In genomic region chr1:214549604-214550338, GRCh38 we compare ENCODE assay signal across 9 cellular contexts. TPM values are rescaled to one million over a fixed set of nuclear protein-coding genes. Genes with fewer than 3 reads are reported as not detected.
DNase-seq lines count a peak whose midpoint lies in the region; ATAC-seq and TF ChIP-seq lines count a peak whose summit lies in the region.
"Had no signal": no experiment of that assay in that cellular context is flagged by ENCODE, and none has a peak within 500 bp of the region (broad histone marks: within the 10 kb centered on the region; RNA-seq: fewer than 3 reads in every experiment).

No MANE protein-coding gene starts in this region.

- H3K4me3 ChIP-seq in iPS-11a (ENCODE audit: low read depth, low read length) (peak overlapping the region; percentile 82), tibial artery (peak overlapping the region; percentile 85 to 86)

- H3K4me1 Mint-ChIP-seq in activated T-cell treated with anti-CD3 and anti-CD28 coated beads, Interleukin-2, amount 50 U/mL, for 24 hours (ENCODE audit: low read depth) = peaks cover 7% of the 10 kb centered on the region

- H3K27ac Mint-ChIP-seq in activated T-cell treated with anti-CD3 and anti-CD28 coated beads, Interleukin-2, amount 50 U/mL, for 24 hours = no peak overlapping the region

- no peak for DNase-seq in activated T-cell treated with anti-CD3 and anti-CD28 coated beads, Interleukin-2, amount 50 U/mL, for 24 hours
- no peak for DNase-seq in activated T-cell treated with anti-CD3 and anti-CD28 coated beads for 4 hours
- peak; percentile 15 for DNase-seq in UCSD-AML1 (lab: John Stamatoyannopoulos, UW; ENCODE audit: unreplicated experiment)
- no peak for DNase-seq in tibial artery
- DNase-seq in ureter (ENCODE audit: low spot score) = no peak
- DNase-seq: RPMI8226 had no signal

- H3K27me3 ChIP-seq in tibial artery = no peaks in the 10 kb centered on the region

- H3K9me3 Mint-ChIP-seq in activated T-cell treated with anti-CD3 and anti-CD28 coated beads, Interleukin-2, amount 50 U/mL, for 24 hours = no peaks in the 10 kb centered on the region

- H3K36me3 Mint-ChIP-seq in activated T-cell treated with anti-CD3 and anti-CD28 coated beads, Interleukin-2, amount 50 U/mL, for 24 hours (ENCODE audit: low read depth) = no peaks in the 10 kb centered on the region

- H3K27ac ChIP-seq in tibial artery = peak overlapping the region; percentile 98

- intact Hi-C loops in tibial artery (cut with DNase I; ENCODE audit: low total_unique reads) = loop anchor here (10.0 kb wide), 1 partner anchor 155 kb away; no protein-coding TSS in a partner anchor

- peaks cover 64% of the 10 kb centered on the region for H3K27me3 Mint-ChIP-seq in activated T-cell treated with anti-CD3 and anti-CD28 coated beads, Interleukin-2, amount 50 U/mL, for 24 hours

- no peaks in the 10 kb centered on the region for H3K9me3 ChIP-seq in tibial artery

- no peak for ATAC-seq in HG03439 (IDR thresholded peaks at IDR 0.05; ENCODE audit: unreplicated experiment)
- no peak for ATAC-seq in HG02870 (IDR thresholded peaks at IDR 0.05; ENCODE audit: unreplicated experiment)

- no peaks in the 10 kb centered on the region for H3K36me3 ChIP-seq in tibial artery

- peaks cover 0 to 59% (median 28%) of the 10 kb centered on the region in 4 donors for H3K4me1 ChIP-seq in tibial artery

- no peak for TF ChIP-seq CTCF in tibial artery (IDR thresholded peaks at IDR 0.05)

- H3K4me3 Mint-ChIP-seq in activated T-cell treated with anti-CD3 and anti-CD28 coated beads, Interleukin-2, amount 50 U/mL, for 24 hours = peak overlapping the region; percentile 77

RNA-seq across cellular contexts. Expression of gene PTPN14, which starts 1.6 kb away (rescaled TPM):
- 88.5 TPM for total RNA-seq in ureter

RNA-seq across cellular contexts. Expression of gene CENPF, which starts 53.2 kb away (rescaled TPM):
- total RNA-seq in ureter = 0.60 TPM
